ENCODE assay signal across 28 cellular contexts in genomic region chr7:108453320-108453719, GRCh38. TPM values are rescaled to one million over a fixed set of nuclear protein-coding genes. Genes with fewer than 3 reads are reported as not detected.
"Had no signal": no experiment of that assay in that cellular context is flagged by ENCODE, and none has a peak within 500 bp of the region (broad histone marks: within the 10 kb centered on the region; RNA-seq: fewer than 3 reads in every experiment).

No MANE protein-coding gene starts in this region.

- DNase-seq: activated CD4-positive, alpha-beta memory T cell treated with anti-CD3 and anti-CD28 coated beads for 36 hours; activated CD4-positive, CD25-positive, alpha-beta regulatory T cell treated with anti-CD3 and anti-CD28 coated beads, Interleukin-2, amount 50 U/mL, for 72 hours; activated CD8-positive, alpha-beta memory T cell treated with anti-CD3 and anti-CD28 coated beads, Interleukin-2, amount 50 U/mL, for 4 hours; activated gamma-delta T cell; activated naive CD4-positive, alpha-beta T cell treated with anti-CD3 and anti-CD28 coated beads, Interleukin-2, amount 10 ng/mL, durations not matched to agents 7 days and 5 days; activated naive CD8-positive, alpha-beta T cell treated with anti-CD3 and anti-CD28 coated beads, Interleukin-2, amount 10 ng/mL, durations not matched to agents 7 days and 5 days; activated T-cell treated with anti-CD3 and anti-CD28 coated beads, Interleukin-2, amount 50 U/mL, for 1 hour; central memory CD4-positive, alpha-beta T cell; endodermal cell; esophagus squamous epithelium; islet precursor cell; left ventricle myocardium inferior; mucosa of descending colon; ovary; right lobe of liver; stimulated activated CD4-positive, alpha-beta T cell treated with anti-CD3 and anti-CD28 coated beads, Interleukin-12 subunit alpha, Interleukin-12 subunit beta, amount 100 ng/mL, for 4 hours; stimulated activated CD4-positive, alpha-beta T cell treated with anti-CD3 and anti-CD28 coated beads, Interleukin-4, amount 100 ng/mL, for 1 hour; T-helper 9 cell; WERI-Rb-1 had no signal

- H3K36me3 Mint-ChIP-seq: activated CD4-positive, alpha-beta memory T cell treated with anti-CD3 and anti-CD28 coated beads for 36 hours; activated naive CD4-positive, alpha-beta T cell treated with anti-CD3 and anti-CD28 coated beads, Interleukin-2, amount 10 ng/mL, durations not matched to agents 7 days and 5 days; activated naive CD8-positive, alpha-beta T cell treated with anti-CD3 and anti-CD28 coated beads, Interleukin-2, amount 10 ng/mL, durations not matched to agents 7 days and 5 days; type B pancreatic cell had no signal

- H3K27me3 ChIP-seq: ovary had no signal

- H3K9me3 ChIP-seq: breast epithelium, esophagus squamous epithelium, left ventricle myocardium inferior, mucosa of descending colon, ovary, right lobe of liver, thoracic aorta had no signal

- H3K4me3 Mint-ChIP-seq: activated CD4-positive, alpha-beta memory T cell treated with anti-CD3 and anti-CD28 coated beads for 36 hours; activated CD4-positive, alpha-beta T cell treated with anti-CD3 and anti-CD28 coated beads, Interleukin-2, amount 10 ng/mL, durations not matched to agents 24 days and 14 days; activated naive CD4-positive, alpha-beta T cell treated with anti-CD3 and anti-CD28 coated beads, Interleukin-2, amount 10 ng/mL, durations not matched to agents 7 days and 5 days; activated naive CD8-positive, alpha-beta T cell treated with anti-CD3 and anti-CD28 coated beads, Interleukin-2, amount 10 ng/mL, durations not matched to agents 7 days and 5 days; endodermal cell; natural killer cell treated with Interleukin-12 subunit alpha and Interleukin-12 subunit beta and Interleukin-15 and Interleukin-18, amount 100 ng/mL, for 72 hours; T-helper 1 cell treated with Interleukin-12 subunit alpha and Interleukin-12 subunit beta and Interleukin-4 antibody, amounts not matched to agents 30 μg/mL and 1 μg/mL, for 36 hours had no signal

- H3K27ac Mint-ChIP-seq: activated CD4-positive, alpha-beta memory T cell treated with anti-CD3 and anti-CD28 coated beads for 36 hours; activated CD4-positive, alpha-beta T cell treated with anti-CD3 and anti-CD28 coated beads, Interleukin-2, amount 10 ng/mL, durations not matched to agents 24 days and 14 days; activated naive CD4-positive, alpha-beta T cell treated with anti-CD3 and anti-CD28 coated beads, Interleukin-2, amount 10 ng/mL, durations not matched to agents 7 days and 5 days; activated naive CD8-positive, alpha-beta T cell treated with anti-CD3 and anti-CD28 coated beads, Interleukin-2, amount 10 ng/mL, durations not matched to agents 7 days and 5 days; endodermal cell; natural killer cell treated with Interleukin-12 subunit alpha and Interleukin-12 subunit beta and Interleukin-15 and Interleukin-18, amount 100 ng/mL, for 72 hours; progenitor cell of endocrine pancreas; stimulated activated naive CD8-positive, alpha-beta T cell treated with anti-CD3 and anti-CD28 coated beads, Interleukin-15, Interleukin-2, amounts not matched to agents 100 ng/mL and 50 ng/mL, for 24 hours; T-helper 1 cell treated with Interleukin-12 subunit alpha and Interleukin-12 subunit beta and Interleukin-4 antibody, amounts not matched to agents 30 μg/mL and 1 μg/mL, for 36 hours; type B pancreatic cell had no signal

- H3K36me3 ChIP-seq: breast epithelium, esophagus squamous epithelium, left ventricle myocardium inferior, ovary, right lobe of liver, thoracic aorta, WERI-Rb-1 had no signal

- H3K9me3 Mint-ChIP-seq: activated CD4-positive, alpha-beta memory T cell treated with anti-CD3 and anti-CD28 coated beads for 36 hours; activated CD4-positive, alpha-beta T cell treated with anti-CD3 and anti-CD28 coated beads, Interleukin-2, amount 10 ng/mL, durations not matched to agents 24 days and 14 days; activated naive CD4-positive, alpha-beta T cell treated with anti-CD3 and anti-CD28 coated beads, Interleukin-2, amount 10 ng/mL, durations not matched to agents 7 days and 5 days; activated naive CD8-positive, alpha-beta T cell treated with anti-CD3 and anti-CD28 coated beads, Interleukin-2, amount 10 ng/mL, durations not matched to agents 7 days and 5 days; endodermal cell; natural killer cell treated with Interleukin-12 subunit alpha and Interleukin-12 subunit beta and Interleukin-15 and Interleukin-18, amount 100 ng/mL, for 72 hours; stimulated activated naive CD8-positive, alpha-beta T cell treated with anti-CD3 and anti-CD28 coated beads, Interleukin-15, Interleukin-2, amounts not matched to agents 100 ng/mL and 50 ng/mL, for 24 hours; T-helper 1 cell treated with Interleukin-12 subunit alpha and Interleukin-12 subunit beta and Interleukin-4 antibody, amounts not matched to agents 30 μg/mL and 1 μg/mL, for 36 hours; type B pancreatic cell had no signal

- H3K27ac ChIP-seq: breast epithelium, esophagus squamous epithelium, left ventricle myocardium inferior, ovary, right lobe of liver, skin epidermis, thoracic aorta, WERI-Rb-1 had no signal

- ATAC-seq: mucosa of descending colon; natural killer cell treated with Interleukin-12 subunit alpha and Interleukin-12 subunit beta and Interleukin-15 and Interleukin-18, amount 100 ng/mL, for 72 hours had no signal

- H3K4me1 ChIP-seq: breast epithelium had no signal

- H3K4me3 ChIP-seq: breast epithelium, esophagus squamous epithelium, left ventricle myocardium inferior, mucosa of descending colon, ovary, right lobe of liver, skin epidermis, thoracic aorta had no signal

RNA-seq across cellular contexts. Expression of gene NRCAM, which starts 2.9 kb away (rescaled TPM):
- total RNA-seq: activated CD4-positive, alpha-beta T cell treated with anti-CD3 and anti-CD28 coated beads, Interleukin-2, amount 10 ng/mL, durations not matched to agents 24 days and 14 days; natural killer cell treated with Interleukin-12 subunit alpha and Interleukin-12 subunit beta and Interleukin-15 and Interleukin-18, amount 100 ng/mL, for 72 hours had no signal
